Comparison of ENCODE assay signal across 8 cellular contexts in genomic region chr9:133238851-133239532, GRCh38. TPM values are rescaled to one million over a fixed set of nuclear protein-coding genes. Genes with fewer than 3 reads are reported as not detected.
DNase-seq lines count a peak whose midpoint lies in the region; ATAC-seq and TF ChIP-seq lines count a peak whose summit lies in the region.

No MANE protein-coding gene starts in this region.

- intact Hi-C loops in lower lobe of right lung (cut with DNase I): no loop called here

- DNase-seq in CMK (ENCODE audit: low read depth) (peak; percentile 38), lower lobe of right lung (peak; percentile 89)
- DNase-seq in activated CD4-positive, alpha-beta T cell treated with anti-CD3 and anti-CD28 coated beads, Interleukin-2, amount 50 U/mL, for 24 hours (ENCODE audit: low read depth in 1 of 2, low spot score in 1 of 2): peak; percentile 39 to 50
- DNase-seq in stimulated activated CD4-positive, alpha-beta T cell treated with anti-CD3 and anti-CD28 coated beads, TNF-alpha, amount 100 ng/mL, for 24 hours (ENCODE audit: low read depth in 3 of 3): peak; percentile 39 to 74 (median 49)

- TF ChIP-seq CTCF in LNCAP (IDR thresholded peaks at IDR 0.05) (peak; percentile 67), lower lobe of right lung (IDR thresholded peaks at IDR 0.05) (peak; percentile 81)

- 13 to 14% methylated on average over 26 of the region's 26 CpGs for WGBS in ectodermal cell, 2 experiments

- peak overlapping the region; percentile 16 for H3K27ac ChIP-seq in ectodermal cell (ENCODE audit: insufficient read depth, low read depth, low read length, poor library complexity, severe bottlenecking)
- peak overlapping the region; percentile 79 for H3K27ac ChIP-seq in lower lobe of right lung

- H3K4me1 ChIP-seq in ectodermal cell (ENCODE audit: control insufficient read depth, insufficient read depth, low read length) (peaks cover 4% of the 10 kb centered on the region), lower lobe of right lung (peaks cover 22% of the 10 kb centered on the region)

- ATAC-seq in lower lobe of right lung (peak; percentile 93 to 94), HG02798 (IDR thresholded peaks at IDR 0.05; ENCODE audit: poor library complexity, unreplicated experiment) (no peak), GM21367 (IDR thresholded peaks at IDR 0.05; ENCODE audit: unreplicated experiment) (no peak)

- H3K4me3 ChIP-seq in ectodermal cell (ENCODE audit: insufficient read depth, low read depth, low read length) (peak overlapping the region; percentile 32), lower lobe of right lung (peak overlapping the region; percentile 53)

- H3K9me3 ChIP-seq in ectodermal cell (ENCODE audit: control insufficient read depth, low read length) (no peaks in the 10 kb centered on the region), lower lobe of right lung (no peaks in the 10 kb centered on the region)

- H3K36me3 ChIP-seq in ectodermal cell (ENCODE audit: control insufficient read depth, insufficient read depth, low read length) (no peaks in the 10 kb centered on the region), lower lobe of right lung (no peaks in the 10 kb centered on the region)

- H3K27me3 ChIP-seq in ectodermal cell (ENCODE audit: control insufficient read depth, insufficient read depth, low read length, poor library complexity, severe bottlenecking): peaks cover 21% of the 10 kb centered on the region
- no peaks in the 10 kb centered on the region for H3K27me3 ChIP-seq in lower lobe of right lung (ENCODE audit: low read depth)

RNA-seq across cellular contexts. Expression of gene OBP2B, which starts 29.9 kb away (rescaled TPM):
- not detected for polyA plus RNA-seq in ectodermal cell (2013, experiment 1 of 4)
- polyA plus RNA-seq in ectodermal cell (2013, experiment 2 of 4): not detected
- not detected for polyA plus RNA-seq in ectodermal cell (2013, experiment 3 of 4)
- not detected for polyA plus RNA-seq in ectodermal cell (2013, experiment 4 of 4)
- not detected for total RNA-seq in lower lobe of right lung

RNA-seq across cellular contexts. Expression of gene ABO, which starts 36.0 kb away (rescaled TPM):
- not detected for polyA plus RNA-seq in ectodermal cell (2013, experiment 1 of 4)
- polyA plus RNA-seq in ectodermal cell (2013, experiment 2 of 4): 0.05 TPM
- 0.16 TPM for polyA plus RNA-seq in ectodermal cell (2013, experiment 3 of 4)
- polyA plus RNA-seq in ectodermal cell (2013, experiment 4 of 4): not detected
- 25.0 TPM for total RNA-seq in lower lobe of right lung

Comparison
In these comparisons a context has a peak if more than half of its experiments do, and no peak if none do; other contexts are left out.
1. DNase-seq: peak in every context shown above with its lines; median percentile 89 in lower lobe of right lung; 49 in stimulated activated CD4-positive, alpha-beta T cell treated with anti-CD3 and anti-CD28 coated beads, TNF-alpha, amount 100 ng/mL, for 24 hours; 44 in activated CD4-positive, alpha-beta T cell treated with anti-CD3 and anti-CD28 coated beads, Interleukin-2, amount 50 U/mL, for 24 hours; 38 in CMK.
2. ATAC-seq: peak in lower lobe of right lung (2 of 2); none in HG02798 (single experiment) and GM21367 (single experiment).